Comparison of ENCODE assay signal across 9 cellular contexts in the genomic region with DNA sequence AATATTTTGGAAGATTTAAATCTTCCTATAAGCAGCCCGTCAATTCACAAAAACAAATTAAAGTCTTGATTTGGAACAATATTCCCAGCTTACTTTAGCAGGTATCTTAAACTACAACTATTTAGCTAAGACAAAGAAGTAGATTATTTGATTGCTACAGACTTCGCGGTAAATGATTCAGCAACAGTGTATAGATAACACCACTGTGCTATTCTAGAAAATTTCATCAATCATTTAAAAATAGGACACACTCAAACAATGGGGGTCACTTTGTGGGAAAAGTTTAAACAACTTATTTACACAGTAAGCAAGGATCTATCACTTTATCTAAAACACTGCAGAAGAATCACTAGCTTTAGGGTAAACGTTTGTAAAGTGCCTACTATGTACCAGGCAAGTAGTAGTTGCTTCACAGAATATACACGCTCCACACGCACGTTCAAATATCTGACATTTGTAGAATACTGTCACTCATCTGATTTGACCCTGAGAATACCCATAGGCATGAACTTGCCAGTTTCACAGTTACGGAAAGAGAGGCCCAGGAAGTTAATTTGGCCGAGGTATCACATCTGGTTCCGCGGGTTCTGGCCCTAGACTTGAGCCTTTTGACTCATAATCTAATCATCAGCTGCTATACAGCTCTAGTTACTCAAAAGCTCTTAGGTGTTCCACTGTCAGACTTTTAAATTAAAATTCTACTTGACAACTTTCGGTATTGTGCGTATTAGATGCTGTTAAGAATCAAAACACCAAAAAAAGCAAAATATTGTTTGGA. TPM values are rescaled to one million over a fixed set of nuclear protein-coding genes. Genes with fewer than 3 reads are reported as not detected.
DNase-seq lines count a peak whose midpoint lies in the region; ATAC-seq and TF ChIP-seq lines count a peak whose summit lies in the region.
"Had no signal": no experiment of that assay in that cellular context is flagged by ENCODE, and none has a peak within 500 bp of the region (broad histone marks: within the 10 kb centered on the region; RNA-seq: fewer than 3 reads in every experiment).

No MANE protein-coding gene starts in this region.

- H3K4me3 ChIP-seq in MM.1S (ENCODE audit: low read length) (peak overlapping the region; percentile 74), ectodermal cell (ENCODE audit: insufficient read depth, low read depth, low read length) (peak overlapping the region; percentile 63)

- 52 to 56% methylated on average over 12 to 13 of the region's 13 CpGs for WGBS in ectodermal cell, 2 experiments

- H3K79me2 ChIP-seq in MM.1S (ENCODE audit: low read length): peaks cover 49% of the 10 kb centered on the region

- H3K27ac Mint-ChIP-seq in natural killer cell: peak overlapping the region in 1 of 2 donors; percentile 79

- H3K27me3 Mint-ChIP-seq in natural killer cell (ENCODE audit: low read depth in 2 of 2): peaks cover 22 to 23% of the 10 kb centered on the region in 2 donors

- peak overlapping the region; percentile 49 for H3K4me2 ChIP-seq in MM.1S (ENCODE audit: low read depth, low read length)

- DNase-seq in DMS53 (lab: John Stamatoyannopoulos, UW) (peak; percentile 49), MM.1S (peak; percentile 10), natural killer cell (no peak), NCI-H187 (lab: John Stamatoyannopoulos, UW) (no peak), iPS-NIHi11 (ENCODE audit: low spot score) (no peak)
- DNase-seq in activated CD4-positive, CD25-positive, alpha-beta regulatory T cell (lab: John Stamatoyannopoulos, UW): no peak

- H4K20me1 ChIP-seq in MM.1S (ENCODE audit: insufficient read depth, low read length): no peaks in the 10 kb centered on the region

- H3K36me3 ChIP-seq in MM.1S (replicated peaks; ENCODE audit: insufficient read depth, low read length) (no peaks in the 10 kb centered on the region), ectodermal cell (ENCODE audit: control insufficient read depth, insufficient read depth, low read length) (no peaks in the 10 kb centered on the region)

- peaks cover 6 to 9% of the 10 kb centered on the region in 2 donors for H3K4me1 Mint-ChIP-seq in natural killer cell

- H3K9me2 ChIP-seq in MM.1S (replicated peaks; ENCODE audit: insufficient read depth, low read length): no peaks in the 10 kb centered on the region

- 0 out of 2 replicates have a peak overlapping the region, but pooled peaks have one; percentile 48 for H2AFZ ChIP-seq in MM.1S (ENCODE audit: low read length)

- TF ChIP-seq CTCF in MM.1S (IDR thresholded peaks at IDR 0.05; ENCODE audit: low read length): no peak
- no peak for TF ChIP-seq CTCF in natural killer cell (IDR thresholded peaks at IDR 0.05)

- H3K27me3 ChIP-seq in MM.1S (replicated peaks; ENCODE audit: insufficient read depth, low read length) (no peaks in the 10 kb centered on the region), ectodermal cell (ENCODE audit: control insufficient read depth, insufficient read depth, low read length, poor library complexity, severe bottlenecking) (peaks cover 63% of the 10 kb centered on the region)

- H3K4me1 ChIP-seq in MM.1S (ENCODE audit: low read length) (peaks cover 10% of the 10 kb centered on the region), ectodermal cell (ENCODE audit: control insufficient read depth, insufficient read depth, low read length) (no peaks in the 10 kb centered on the region)

- ATAC-seq in natural killer cell (no peak), GM19397 (IDR thresholded peaks at IDR 0.05; ENCODE audit: unreplicated experiment) (no peak)

- intact Hi-C loops in natural killer cell (cut with micrococcal nuclease): no loop called here

- H3K4me3 Mint-ChIP-seq in natural killer cell: peak overlapping the region; percentile 91

- H3F3A ChIP-seq in MM.1S (ENCODE audit: insufficient read depth, low read length): peaks cover 21% of the 10 kb centered on the region

- H3K9ac ChIP-seq in MM.1S (ENCODE audit: low read length): peak overlapping the region; percentile 82

- H3K36me3 Mint-ChIP-seq in natural killer cell: no peaks in the 10 kb centered on the region

- peak overlapping the region; percentile 99 for H3K27ac ChIP-seq in MM.1S (ENCODE audit: low read length)
- H3K27ac ChIP-seq in ectodermal cell (ENCODE audit: insufficient read depth, low read depth, low read length, poor library complexity, severe bottlenecking): no peak overlapping the region

- H3K9me3 ChIP-seq in MM.1S (replicated peaks; ENCODE audit: insufficient read depth, low read length) (no peaks in the 10 kb centered on the region), ectodermal cell (ENCODE audit: control insufficient read depth, low read length) (no peaks in the 10 kb centered on the region)

- no peaks in the 10 kb centered on the region for H3K9me3 Mint-ChIP-seq in natural killer cell

RNA-seq across cellular contexts. Expression of gene DENND2C, which starts 0.9 kb away (rescaled TPM):
- polyA plus RNA-seq in ectodermal cell (2013, experiment 1 of 4): 0.43 TPM
- polyA plus RNA-seq in ectodermal cell (2013, experiment 2 of 4): 0.53 TPM
- polyA plus RNA-seq in ectodermal cell (2013, experiment 3 of 4): 0.43 TPM
- polyA plus RNA-seq in ectodermal cell (2013, experiment 4 of 4): 0.36 TPM
- 1 to 10 TPM; 1.6 to 6.7 (median 1.7) TPM for total RNA-seq in natural killer cell

RNA-seq across cellular contexts. Expression of gene AMPD1, which starts 26.4 kb away (rescaled TPM):
- polyA plus RNA-seq in ectodermal cell (2013, experiment 1 of 4): not detected
- not detected for polyA plus RNA-seq in ectodermal cell (2013, experiment 2 of 4)
- polyA plus RNA-seq in ectodermal cell (2013, experiment 3 of 4): not detected
- not detected for polyA plus RNA-seq in ectodermal cell (2013, experiment 4 of 4)
- not detected for total RNA-seq in natural killer cell
- total RNA-seq: SK-MEL-5 had no signal

RNA-seq across cellular contexts. Expression of gene NRAS, which starts 47.6 kb away (rescaled TPM):
- polyA plus RNA-seq in ectodermal cell (2013, experiment 1 of 4): 103 TPM
- 113 TPM for polyA plus RNA-seq in ectodermal cell (2013, experiment 2 of 4)
- 83.4 TPM for polyA plus RNA-seq in ectodermal cell (2013, experiment 3 of 4)
- 88.4 TPM for polyA plus RNA-seq in ectodermal cell (2013, experiment 4 of 4)
- 10 to 100 TPM; 41.1 to 45.7 (median 43.8) TPM for total RNA-seq in natural killer cell

Comparison
In these comparisons a context has a peak if more than half of its experiments do, and no peak if none do; other contexts are left out.
1. DNase-seq: peak in DMS53 (single experiment) and MM.1S (single experiment); none in natural killer cell (single experiment), activated CD4-positive, CD25-positive, alpha-beta regulatory T cell (0 of 4), NCI-H187 (0 of 2) and iPS-NIHi11 (single experiment).